14 cellular contexts compared by ENCODE assay signal in genomic region chr11:134153147-134153905, GRCh38.
"Had no signal": no experiment of that assay in that cellular context is flagged by ENCODE, and none has a peak within 500 bp of the region (broad histone marks: within the 10 kb centered on the region; RNA-seq: fewer than 3 reads in every experiment).

No MANE protein-coding gene starts in this region.

- H2AFZ ChIP-seq: neural progenitor cell had no signal

- H3K27ac ChIP-seq: neural progenitor cell, uterus had no signal

- H3K4me2 ChIP-seq: neural progenitor cell had no signal

- H3K4me1 ChIP-seq: neural progenitor cell, uterus had no signal

- H3K9me3 ChIP-seq: stomach, uterus had no signal

- DNase-seq: activated CD8-positive, alpha-beta memory T cell treated with anti-CD3 and anti-CD28 coated beads, Interleukin-2, amount 10 ng/mL, durations not matched to agents 7 days and 5 days; activated effector memory CD4-positive, alpha-beta T cell treated with Interleukin-2 at 50 U/mL for 16 hours; activated T-cell treated with anti-CD3 and anti-CD28 coated beads, Interleukin-2, amount 50 U/mL, for 24 hours; amygdala; stimulated activated CD4-positive, alpha-beta T cell treated with anti-CD3 and anti-CD28 coated beads, Interleukin-12 subunit alpha, Interleukin-12 subunit beta, amount 100 ng/mL, for 4 hours; stimulated activated CD4-positive, alpha-beta T cell treated with anti-CD3 and anti-CD28 coated beads, Interleukin-2, amount 100 ng/mL, for 48 hours; stimulated activated CD8-positive, alpha-beta memory T cell treated with anti-CD3 and anti-CD28 coated beads, Interleukin-4, amount 100 ng/mL, for 48 hours; stomach; SW 1271; uterus had no signal

- FAIRE-seq: endothelial cell of umbilical vein, frontal cortex had no signal

- H3K36me3 ChIP-seq: neural progenitor cell, uterus had no signal

- H3K27me3 ChIP-seq: neural progenitor cell, stomach, uterus had no signal

- ATAC-seq: activated CD4-positive, CD25-positive, alpha-beta regulatory T cell treated with anti-CD3 and anti-CD28 coated beads, Interleukin-2, amount 50 U/mL, for 24 hours; activated CD8-positive, alpha-beta memory T cell treated with anti-CD3 and anti-CD28 coated beads, Interleukin-2, amount 10 ng/mL, durations not matched to agents 7 days and 5 days had no signal

- H3K4me3 ChIP-seq: neural progenitor cell, stomach, uterus had no signal

- H3K9ac ChIP-seq: neural progenitor cell had no signal
